8 cellular contexts compared by ENCODE assay signal in genomic region chr6:42929088-42929927, GRCh38. TPM values are rescaled to one million over a fixed set of nuclear protein-coding genes. Genes with fewer than 3 reads are reported as not detected.
DNase-seq lines count a peak whose midpoint lies in the region; ATAC-seq and TF ChIP-seq lines count a peak whose summit lies in the region.

TSS of gene CNPY3 (plus strand) at chr6:42929480. CDS start at chr6:42929571, 91 bp downstream.

- H3K27me3 ChIP-seq in IMR-90 (ENCODE audit: control insufficient read depth, insufficient read depth, low read length), result no peaks in the 10 kb centered on the region
- no peaks in the 10 kb centered on the region for H3K27me3 ChIP-seq in mononuclear cell (ENCODE audit: insufficient read depth, low read length)

- CTCF ChIA-PET in IMR-90 (lab: Yijun Ruan, JAX), result interaction anchor here (0.5 kb wide), 1 partner anchor 173 kb away, joined by 3 read pairs; no protein-coding TSS in a partner anchor

- in situ Hi-C loops in IMR-90 (cut with MboI; ENCODE audit: low sequenced_read_pairs), result no loop called here

- dilution Hi-C loops in IMR-90 (cut with HindIII; ENCODE audit: low sequenced_read_pairs, unreplicated experiment), result no loop called here

- BruUV-seq in IMR-90 (replicated peaks; lab: Mats Ljungman, UMichigan), result no TSS peak

- peak within 1 kb of the TSS; percentile 90 for H3K4me2 ChIP-seq in IMR-90 (ENCODE audit: low read depth, low read length)

- peak within 1 kb of the TSS; percentile 93 to 97 for H4K8ac ChIP-seq in IMR-90 (ENCODE audit: low read depth in 2 of 2, low read length in 2 of 2)

- TF ChIP-seq POLR2A in IMR-90 (IDR thresholded peaks at IDR 0.05; ENCODE audit: low read depth, low read length), result peak; percentile 56; the same call in 1 of the 2 replicates

- peak within 1 kb of the TSS; percentile 82 for H3K14ac ChIP-seq in IMR-90 (replicated peaks; ENCODE audit: low read depth, low read length)

- no peak for TF ChIP-seq RAD21 in IMR-90 (IDR thresholded peaks at IDR 0.05; ENCODE audit: low read length)

- POLR2A ChIA-PET in IMR-90 (lab: Charles Lee; ENCODE audit: unreplicated experiment), result interaction anchor here (0.6 to 1.3 kb wide), 6 partner anchors 11 to 153 kb away, joined by 3 to 4 read pairs (median 4); partner anchors contain the start of genes PPP2R5D and RRP36

- H3K9me3 ChIP-seq in IMR-90 (ENCODE audit: control insufficient read depth, insufficient read depth, low read length) (no peaks in the 10 kb centered on the region), mononuclear cell (ENCODE audit: low read depth, low read length) (no peaks in the 10 kb centered on the region)

- WGBS in IMR-90 (ENCODE audit: extremely low coverage in 2 of 2, insufficient read length in 1 of 2), 2 experiments, result 0% methylated on average over 22 of the region's 67 CpGs; no CpG with 5 or more reads in 1 of the 2 experiments

- H3K27ac ChIP-seq in IMR-90 (ENCODE audit: insufficient read depth, low read length), result peak within 1 kb of the TSS; percentile 82

- peak within 1 kb of the TSS; percentile 95 for H2AFZ ChIP-seq in IMR-90 (replicated peaks; ENCODE audit: low read length, poor library complexity)

- H3K56ac ChIP-seq in IMR-90 (ENCODE audit: extremely low read depth, insufficient read depth, low read length), result peak within 1 kb of the TSS; percentile 86

- DNase-seq in DMS 273 (lab: John Stamatoyannopoulos, UW; ENCODE audit: unreplicated experiment), result peak; percentile 99
- DNase-seq in IMR-90, result peak; percentile 98
- peak; percentile 99 for DNase-seq in OCI-M1 (lab: John Stamatoyannopoulos, UW)
- peak; percentile 90 for DNase-seq in activated T-cell treated with anti-CD3 and anti-CD28 coated beads for 24 hours (ENCODE audit: low read depth)
- DNase-seq in epidermal melanocyte (ENCODE audit: insufficient read length, low spot score), result peak; percentile 96
- DNase-seq in stimulated activated CD8-positive, alpha-beta memory T cell treated with anti-CD3 and anti-CD28 coated beads, Interleukin-4, amount 100 ng/mL, for 1 hour (ENCODE audit: low read depth in 2 of 2, low spot score in 1 of 2), result peak; percentile 77 to 90

- peak within 1 kb of the TSS; percentile 54; the same call in 1 of the 2 replicates for H2AK5ac ChIP-seq in IMR-90 (ENCODE audit: low read depth, low read length)

- H3K4ac ChIP-seq in IMR-90 (ENCODE audit: low read depth, low read length), result peak within 1 kb of the TSS; percentile 88

- peak within 1 kb of the TSS; percentile 65 for H3K18ac ChIP-seq in IMR-90 (ENCODE audit: low read depth, low read length)

- peak within 1 kb of the TSS; percentile 80 for H2BK5ac ChIP-seq in IMR-90 (ENCODE audit: low read depth, low read length, poor library complexity, severe bottlenecking)

- H3K36me3 ChIP-seq in IMR-90 (ENCODE audit: control insufficient read depth, insufficient read depth, low read length), result peaks cover under 1% of the 10 kb centered on the region; the same call in 1 of the 2 replicates

- H2AK9ac ChIP-seq in IMR-90 (replicated peaks; ENCODE audit: low read depth, low read length, poor library complexity), result peak within 1 kb of the TSS; percentile 92

- peak within 1 kb of the TSS; percentile 49 for H4K91ac ChIP-seq in IMR-90 (ENCODE audit: insufficient read depth, low read depth, low read length)

- H3K9ac ChIP-seq in IMR-90 (ENCODE audit: low read depth, low read length), result peak within 1 kb of the TSS; percentile 69

- peak within 1 kb of the TSS; percentile 39; the same call in 1 of the 3 replicates for H2BK15ac ChIP-seq in IMR-90 (ENCODE audit: low read depth, low read length)

- 0 out of 2 replicates have a peak, but pooled peaks cover 2% of the 10 kb centered on the region for H3K9me1 ChIP-seq in IMR-90 (ENCODE audit: insufficient read depth, low read length)

- peaks cover 3% of the 10 kb centered on the region; the same call in 1 of the 2 replicates for H4K20me1 ChIP-seq in IMR-90 (ENCODE audit: insufficient read depth, low read length)

- peak within 1 kb of the TSS; percentile 74 for H3K4me3 ChIP-seq in IMR-90 (ENCODE audit: insufficient read depth, low read depth, low read length)
- H3K4me3 ChIP-seq in mononuclear cell (ENCODE audit: low read length), result peak within 1 kb of the TSS; percentile 91

- H3K23ac ChIP-seq in IMR-90 (ENCODE audit: low read depth, low read length), result peak within 1 kb of the TSS; percentile 77

- H2BK120ac ChIP-seq in IMR-90 (ENCODE audit: low read depth, low read length), result peak within 1 kb of the TSS; percentile 21; the same call in 1 of the 2 replicates

- 0 out of 2 replicates have a peak within 1 kb of the TSS, but pooled peaks have one; percentile 1 for H2BK20ac ChIP-seq in IMR-90 (ENCODE audit: low read depth, low read length)

- peaks cover 27 to 37% of the 10 kb centered on the region in 2 experiments for H3K79me1 ChIP-seq in IMR-90 (ENCODE audit: low read depth in 1 of 2, low read length in 2 of 2)

- intact Hi-C loops in IMR-90 (cut with micrococcal nuclease), result loop anchor here (2.0 kb wide), 1 partner anchor 49 kb away; the partner anchor contains the start of gene PEX6

- ATAC-seq in GM21528 (IDR thresholded peaks at IDR 0.05; ENCODE audit: low FRiP score, unreplicated experiment) (peak; percentile 68), IMR-90 (ENCODE audit: low read depth) (peak; percentile 93)

- H3K4me1 ChIP-seq in IMR-90 (ENCODE audit: control insufficient read depth, insufficient read depth, low read length), result peaks cover 7% of the 10 kb centered on the region
- H3K4me1 ChIP-seq in mononuclear cell (ENCODE audit: insufficient read depth, low read length), result peaks cover 61% of the 10 kb centered on the region

- H4K5ac ChIP-seq in IMR-90 (ENCODE audit: low read depth, low read length), result peak within 1 kb of the TSS; percentile 90

- no peak for TF ChIP-seq CTCF in IMR-90 (conservative IDR thresholded peaks at IDR 0.05; ENCODE audit: low read depth, low read length)

TF ChIP-seq in IMR-90, 13 proteins besides CTCF, POLR2A, EP300 and RAD21:
- TF ChIP-seq ELK1 (IDR thresholded peaks at IDR 0.05; ENCODE audit: borderline replicate concordance, low read depth, low read length) (no peak), CEBPB (IDR thresholded peaks at IDR 0.05; ENCODE audit: low read depth, low read length) (no peak), SMC3 (IDR thresholded peaks at IDR 0.05; ENCODE audit: low read depth, low read length) (no peak), FOS (IDR thresholded peaks at IDR 0.05; ENCODE audit: low read depth, low read length) (peak; percentile 58), RFX5 (IDR thresholded peaks at IDR 0.05; ENCODE audit: low read depth, low read length) (no peak), RCOR1 (IDR thresholded peaks at IDR 0.05; ENCODE audit: insufficient replicate concordance, low read length) (no peak), USF2 (IDR thresholded peaks at IDR 0.05; ENCODE audit: low read depth, low read length) (peak; percentile 86), BHLHE40 (IDR thresholded peaks at IDR 0.05; ENCODE audit: low read depth, low read length) (peak; percentile 87), MAZ (IDR thresholded peaks at IDR 0.05; ENCODE audit: borderline replicate concordance, low read depth, low read length) (no peak), MXI1 (IDR thresholded peaks at IDR 0.05; ENCODE audit: borderline replicate concordance, low read depth, low read length) (peak; percentile 97), NFE2L2 (IDR thresholded peaks at IDR 0.05; ENCODE audit: low read depth, low read length) (no peak), MAFK (IDR thresholded peaks at IDR 0.05; ENCODE audit: low read depth, low read length) (no peak), CHD1 (IDR thresholded peaks at IDR 0.05; ENCODE audit: low read depth, low read length) (no peak)
TF ChIP-seq in IMR-90: peak in this region for 4.

RNA-seq across cellular contexts. Expression of gene CNPY3, which starts in this region (rescaled TPM):
- total RNA-seq in IMR-90 (2012; rRNA removed), result 13.3 and 15.3 TPM in 2 replicates
- polyA plus RNA-seq in IMR-90 (2012; rRNA removed), result 39.2 and 39.8 TPM in 2 replicates
- polyA plus RNA-seq in IMR-90 (2012; cell fraction: cytosol; rRNA removed), result 28.5 and 36.8 TPM in 2 replicates
- 17.9 and 22.1 TPM in 2 replicates for polyA plus RNA-seq in IMR-90 (2012; cell fraction: nucleus; rRNA removed; ENCODE audit: low replicate concordance)
- total RNA-seq in mononuclear cell, result 77.1 TPM

Comparison
In these comparisons a context has a peak if more than half of its experiments do, and no peak if none do; other contexts are left out.
1. Peak in every context shown above with its lines: DNase-seq, ATAC-seq, H3K4me3 ChIP-seq and H3K27ac ChIP-seq.